Comparison of ENCODE assay signal across 1 cellular context in genomic region chr9:130598188-130598587, GRCh38.
TF ChIP-seq lines count a peak whose summit lies in the region.

No MANE protein-coding gene starts in this region.

TF ChIP-seq in HepG2, 621 proteins besides CTCF, POLR2A, EP300 and RAD21 (continued from another document and continues in another):
- TF ChIP-seq IRF2 (CRISPR knock-in tag; IDR thresholded peaks at IDR 0.05) (peak; percentile 75; the same call in 1 of the 2 replicates), BORCS8-MEF2B (CRISPR knock-in tag; IDR thresholded peaks at IDR 0.05) (peak; percentile 63; the same call in 1 of the 2 replicates), ETV5 (CRISPR knock-in tag; IDR thresholded peaks at IDR 0.05; ENCODE audit: borderline replicate concordance) (peak; percentile 33; the same call in 1 of the 2 replicates), ZNF589 (CRISPR knock-in tag; conservative IDR thresholded peaks at IDR 0.05) (0 out of 2 replicates have a peak, but pooled peaks have one; percentile 70), HOXA5 (CRISPR knock-in tag; IDR thresholded peaks at IDR 0.05) (peak; percentile 71; the same call in 1 of the 2 replicates), ZNF740 (CRISPR knock-in tag; IDR thresholded peaks at IDR 0.05) (no peak), ASH2L (IDR thresholded peaks at IDR 0.05; ENCODE audit: insufficient read length, low read depth, low read length) (peak; percentile 53), RFXAP (CRISPR knock-in tag; IDR thresholded peaks at IDR 0.05; ENCODE audit: borderline replicate concordance) (0 out of 2 replicates have a peak, but pooled peaks have one; percentile 56), FOXA1 (IDR thresholded peaks at IDR 0.05) (no peak), FOXA1 (CRISPR knock-in tag; IDR thresholded peaks at IDR 0.05) (peak; percentile 11; the same call in 1 of the 2 replicates), THAP8 (CRISPR knock-in tag; IDR thresholded peaks at IDR 0.05; ENCODE audit: borderline replicate concordance) (no peak), HMG20A (CRISPR knock-in tag; IDR thresholded peaks at IDR 0.05; ENCODE audit: borderline replicate concordance) (peak; percentile 80), FOSL2 (CRISPR knock-in tag; IDR thresholded peaks at IDR 0.05) (peak; percentile 57), ATF2 (CRISPR knock-in tag; IDR thresholded peaks at IDR 0.05) (peak; percentile 65; the same call in 1 of the 2 replicates), ZNF546 (CRISPR knock-in tag; conservative IDR thresholded peaks at IDR 0.05) (no peak), MTA3 (CRISPR knock-in tag; IDR thresholded peaks at IDR 0.05) (no peak), PHF8 (CRISPR knock-in tag; IDR thresholded peaks at IDR 0.05) (0 out of 2 replicates have a peak, but pooled peaks have one; percentile 20), RFX1 (IDR thresholded peaks at IDR 0.05) (no peak), RNF2 (conservative IDR thresholded peaks at IDR 0.05; ENCODE audit: low read depth) (no peak), CSRNP1 (CRISPR knock-in tag; IDR thresholded peaks at IDR 0.05) (0 out of 2 replicates have a peak, but pooled peaks have one; percentile 59), ZNF383 (CRISPR knock-in tag; IDR thresholded peaks at IDR 0.05; ENCODE audit: borderline replicate concordance) (no peak), NCOR1 (IDR thresholded peaks at IDR 0.05; ENCODE audit: borderline replicate concordance, low read length) (peak; percentile 87; the same call in 1 of the 2 replicates), ZBTB37 (CRISPR knock-in tag; IDR thresholded peaks at IDR 0.05) (no peak), ZSCAN5A (CRISPR knock-in tag; IDR thresholded peaks at IDR 0.05; ENCODE audit: borderline replicate concordance) (peak; percentile 84; the same call in 1 of the 2 replicates), ZBTB33 (CRISPR knock-in tag; IDR thresholded peaks at IDR 0.05) (peak; percentile 85), ZSCAN9 (CRISPR knock-in tag; IDR thresholded peaks at IDR 0.05; ENCODE audit: borderline replicate concordance) (no peak), GMEB1 (CRISPR knock-in tag; IDR thresholded peaks at IDR 0.05; ENCODE audit: borderline replicate concordance) (peak; percentile 50; the same call in 1 of the 2 replicates), SIX1 (CRISPR knock-in tag; IDR thresholded peaks at IDR 0.05; ENCODE audit: borderline replicate concordance) (peak; percentile 76), YEATS2 (CRISPR knock-in tag; IDR thresholded peaks at IDR 0.05; ENCODE audit: borderline replicate concordance) (no peak), BCL6 (CRISPR knock-in tag; IDR thresholded peaks at IDR 0.05) (peak; percentile 96), ZNF576 (CRISPR knock-in tag; IDR thresholded peaks at IDR 0.05) (no peak), SIN3A (IDR thresholded peaks at IDR 0.05; ENCODE audit: borderline replicate concordance, low read depth, low read length) (no peak), HOXA3 (CRISPR knock-in tag; IDR thresholded peaks at IDR 0.05) (peak; percentile 80), HNRNPLL (IDR thresholded peaks at IDR 0.05; ENCODE audit: low read depth, low read length, poor library complexity, severe bottlenecking) (no peak), ZNF101 (CRISPR knock-in tag; IDR thresholded peaks at IDR 0.05; ENCODE audit: borderline replicate concordance, low read depth) (no peak), SMARCE1 (IDR thresholded peaks at IDR 0.05; ENCODE audit: borderline replicate concordance) (no peak), ZMYM3 (CRISPR knock-in tag; IDR thresholded peaks at IDR 0.05) (peak; percentile 75; the same call in 1 of the 2 replicates), RARA (CRISPR knock-in tag; IDR thresholded peaks at IDR 0.05) (peak; percentile 73), ZNF512 (CRISPR knock-in tag; IDR thresholded peaks at IDR 0.05) (no peak), ATF1 (CRISPR knock-in tag; IDR thresholded peaks at IDR 0.05) (no peak), NFAT5 (CRISPR knock-in tag; IDR thresholded peaks at IDR 0.05) (no peak), SALL1 (CRISPR knock-in tag; IDR thresholded peaks at IDR 0.05) (peak; percentile 91; the same call in 1 of the 2 replicates), ATRX (CRISPR knock-in tag; IDR thresholded peaks at IDR 0.05; ENCODE audit: borderline replicate concordance) (no peak)
